ENCODE assay signal across 19 cellular contexts in the genomic region with DNA sequence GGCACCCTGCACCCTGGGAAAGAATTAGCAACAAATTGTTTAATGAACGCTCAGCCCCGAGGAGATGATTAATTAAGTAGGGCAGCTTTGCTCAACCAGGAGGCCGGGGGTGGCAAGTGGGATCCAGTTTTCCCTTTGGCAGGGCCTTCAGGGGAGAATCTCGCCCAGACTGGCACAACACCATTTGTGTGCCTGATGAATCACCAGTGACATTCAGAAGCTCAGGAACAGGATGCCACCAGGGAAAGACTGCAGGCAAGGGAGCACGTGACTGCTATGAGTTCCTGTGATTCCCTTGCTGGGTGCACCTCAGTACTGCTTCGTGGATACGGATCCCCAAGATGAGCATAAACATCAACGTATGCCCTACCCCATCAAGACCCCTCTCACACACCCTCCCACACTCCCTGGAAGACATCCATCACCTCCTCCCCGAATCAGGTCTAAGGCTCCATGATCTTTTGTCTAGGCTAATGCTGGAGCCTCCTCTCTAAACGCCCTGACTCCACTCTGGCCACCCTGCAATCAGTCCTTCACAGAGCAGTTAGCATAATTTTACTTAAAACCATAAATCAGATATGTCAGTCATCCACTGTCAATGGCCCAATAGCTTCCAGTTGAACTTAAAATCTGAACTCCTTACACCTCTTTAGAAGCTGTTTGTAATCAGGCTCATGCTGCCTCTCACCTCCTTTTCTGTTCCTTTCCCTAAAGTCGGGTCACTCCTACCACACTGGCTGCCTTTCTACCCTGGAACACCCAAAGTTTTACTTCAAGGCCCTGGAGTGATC.
DNase-seq lines count a peak whose midpoint lies in the region; ATAC-seq and TF ChIP-seq lines count a peak whose summit lies in the region.
"Had no signal": no experiment of that assay in that cellular context is flagged by ENCODE, and none has a peak within 500 bp of the region (broad histone marks: within the 10 kb centered on the region; RNA-seq: fewer than 3 reads in every experiment).

No MANE protein-coding gene starts in this region.

- H3K4me1 ChIP-seq in heart right ventricle (peaks cover 0 to 25% (median 20%) of the 10 kb centered on the region in 9 donors), left lung (no peaks in the 10 kb centered on the region)
- H3K4me1 ChIP-seq: uterus had no signal

- no peak for TF ChIP-seq CTCF in heart right ventricle (IDR thresholded peaks at IDR 0.05)
- TF ChIP-seq CTCF in left lung (IDR thresholded peaks at IDR 0.05) = no peak

- no peaks in the 10 kb centered on the region for H3K36me3 ChIP-seq in heart right ventricle
- no peaks in the 10 kb centered on the region for H3K36me3 ChIP-seq in left lung
- H3K36me3 ChIP-seq: ovary, uterus had no signal

- DNase-seq in HEK293T (ENCODE audit: extremely low spot score) (no peak), SW480 (ENCODE audit: low spot score) (peak; percentile 11), heart right ventricle (no peak), posterior cingulate gyrus (peak in 7 of 10 donors; percentile 49 to 93 (median 70)), T-helper 2 cell (no peak), left lung (no peak), AG20443 (ENCODE audit: low spot score) (no peak)
- DNase-seq: activated gamma-delta T cell treated with Interleukin-2 at 50 U/mL for 16 hours; activated T-cell treated with anti-CD3 and anti-CD28 coated beads, Interleukin-2, amount 50 U/mL, for 1 hour; H9; hippocampal formation; NCI-H1436 treated with DMSO at 0.1 percent for 48 hours; NCI-H2171 treated with DMSO at 0.1 percent for 48 hours; ovary; SIG-M5; T-helper 1 cell; uterus had no signal

- ATAC-seq in heart right ventricle = peak in 6 of 8 donors; percentile 4 to 81 (median 42)
- ATAC-seq in left lung = no peak
- ATAC-seq in HG02763 (IDR thresholded peaks at IDR 0.05; ENCODE audit: unreplicated experiment) = no peak

- H3K9me3 ChIP-seq in heart right ventricle = no peaks in the 10 kb centered on the region
- H3K9me3 ChIP-seq in left lung = no peaks in the 10 kb centered on the region
- H3K9me3 ChIP-seq: ovary, uterus had no signal

- CTCF ChIA-PET in HEK293T (lab: Yijun Ruan, JAX) = no interaction called here

- H3K27me3 ChIP-seq in heart right ventricle (no peaks in the 10 kb centered on the region), left lung (no peaks in the 10 kb centered on the region)
- H3K27me3 ChIP-seq: ovary, uterus had no signal

- 76 to 83% methylated on average over 11 of the region's 11 CpGs for WGBS in heart right ventricle, 2 donors

- H3K27ac ChIP-seq in heart right ventricle = peak overlapping the region in 5 of 10 donors; percentile 8 to 56 (median 31)
- no peak overlapping the region for H3K27ac ChIP-seq in left lung
- H3K27ac ChIP-seq: C4-2B, ovary, uterus had no signal

- intact Hi-C loops in heart right ventricle (cut with DNase I) = no loop called here
- intact Hi-C loops in posterior cingulate gyrus (cut with DNase I) = no loop called here
- intact Hi-C loops in left lung (cut with DNase I) = no loop called here

- H3K4me3 ChIP-seq in heart right ventricle (no peak overlapping the region), left lung (no peak overlapping the region)
- H3K4me3 ChIP-seq: ovary, uterus had no signal

- POLR2A ChIA-PET in HEK293T (lab: Yijun Ruan, JAX) = no interaction called here

TF ChIP-seq in HEK293T, 16 proteins besides CTCF, POLR2A, EP300 and RAD21:
- peak; percentile 70 for TF ChIP-seq PKNOX1 (IDR thresholded peaks at IDR 0.05)
- no peak for TF ChIP-seq L3MBTL2 (conservative IDR thresholded peaks at IDR 0.05)

Comparison
In these comparisons a context has a peak if more than half of its experiments do, and no peak if none do; other contexts are left out.
1. DNase-seq: peak in SW480 (single experiment) and posterior cingulate gyrus (7 of 10); none in HEK293T (single experiment), heart right ventricle (0 of 2), T-helper 2 cell (0 of 5), left lung (0 of 2) and AG20443 (single experiment).
2. ATAC-seq: peak in heart right ventricle (6 of 8); none in left lung (single experiment) and HG02763 (single experiment).